In genomic region chr9:95283678-95284077, GRCh38 we compare ENCODE assay signal across 26 cellular contexts. TPM values are rescaled to one million over a fixed set of nuclear protein-coding genes. Genes with fewer than 3 reads are reported as not detected.
A peak's percentile ranks its signal among the peaks of the same experiment; 100 is the strongest.
DNase-seq lines count a peak whose midpoint lies in the region; ATAC-seq and TF ChIP-seq lines count a peak whose summit lies in the region.
"Had no signal": no experiment of that assay in that cellular context is flagged by ENCODE, and none has a peak within 500 bp of the region (broad histone marks: within the 10 kb centered on the region; RNA-seq: fewer than 3 reads in every experiment).

No MANE protein-coding gene starts in this region.

- H3K9me3 ChIP-seq in GM23248 (ENCODE audit: low read depth), result peaks cover 7% of the 10 kb centered on the region
- peaks cover 2% of the 10 kb centered on the region for H3K9me3 ChIP-seq in MG63
- peaks cover 0 to 19% of the 10 kb centered on the region in 2 donors for H3K9me3 ChIP-seq in left lung
- H3K9me3 ChIP-seq: neutrophil, prostate gland had no signal

- no peak overlapping the region for H3K4me2 ChIP-seq in GM23248 (ENCODE audit: unreplicated experiment)
- H3K4me2 ChIP-seq: BLaER1, GM23338 had no signal

- H3K9me3 Mint-ChIP-seq in nephron, result peaks cover 19% of the 10 kb centered on the region
- H3K9me3 Mint-ChIP-seq: activated CD4-positive, alpha-beta T cell treated with anti-CD3 and anti-CD28 coated beads, Interleukin-2, amount 10 ng/mL, durations not matched to agents 24 days and 14 days; GM23338 had no signal

- no peak for TF ChIP-seq CTCF in epithelial cell of esophagus (IDR thresholded peaks at IDR 0.05; ENCODE audit: insufficient read depth, low read depth, low read length, missing control alignments)
- TF ChIP-seq CTCF in nephron (IDR thresholded peaks at IDR 0.05; ENCODE audit: unreplicated experiment in 3 of 3), result no peak
- TF ChIP-seq CTCF in left lung (IDR thresholded peaks at IDR 0.05), result no peak

- no peaks in the 10 kb centered on the region for H3K27me3 Mint-ChIP-seq in nephron (ENCODE audit: low read depth)
- H3K27me3 Mint-ChIP-seq: naive B cell; stimulated activated naive B cell treated with anti-CD40 and anti-IgM and Interleukin-4, amounts not matched to agents 10 μg/mL and 1 μg/mL and 100 μg/mL, for 72 hours had no signal

- ATAC-seq in left lung, result no peak
- ATAC-seq: activated naive CD4-positive, alpha-beta T cell treated with anti-CD3 and anti-CD28 coated beads, Interleukin-2, amount 50 U/mL, for 72 hours; GM23338; stimulated activated naive B cell treated with anti-CD40 and anti-IgM and Interleukin-4, amounts not matched to agents 10 μg/mL and 1 μg/mL and 100 μg/mL, for 72 hours had no signal

- peaks cover 16% of the 10 kb centered on the region for H3K4me1 Mint-ChIP-seq in nephron
- H3K4me1 Mint-ChIP-seq: GM23338; naive B cell; stimulated activated naive B cell treated with anti-CD40 and anti-IgM and Interleukin-4, amounts not matched to agents 10 μg/mL and 1 μg/mL and 100 μg/mL, for 72 hours had no signal

- H3K36me3 ChIP-seq in GM23248 (ENCODE audit: low read depth) (no peaks in the 10 kb centered on the region), MG63 (no peaks in the 10 kb centered on the region; the same call in 1 of the 2 replicates), left lung (no peaks in the 10 kb centered on the region)
- H3K36me3 ChIP-seq: BLaER1, neutrophil, prostate gland, upper lobe of left lung had no signal

- 44 to 47% methylated on average over 2 of the region's 2 CpGs for WGBS in GM23248 (ENCODE audit: low coverage in 1 of 2, low lambda C conversion rate in 2 of 2, missing lambda C conversion rate in 2 of 2), 2 experiments

- peaks cover 14% of the 10 kb centered on the region; the same call in 1 of the 2 replicates for H3K79me2 ChIP-seq in GM23248 (ENCODE audit: insufficient read depth)

- no peak overlapping the region for H3K27ac ChIP-seq in GM23248
- no peak overlapping the region for H3K27ac ChIP-seq in left lung
- H3K27ac ChIP-seq: BLaER1, neutrophil, prostate gland, upper lobe of left lung had no signal

- intact Hi-C loops in left lung (cut with DNase I), result no loop called here

- H3K36me3 Mint-ChIP-seq in nephron (ENCODE audit: low read depth), result peaks cover 20% of the 10 kb centered on the region

- H4K20me1 ChIP-seq in GM23248 (ENCODE audit: insufficient read depth), result no peaks in the 10 kb centered on the region
- H4K20me1 ChIP-seq: BLaER1 had no signal

- H3K4me1 ChIP-seq in GM23248 (ENCODE audit: insufficient read depth) (peaks cover 8% of the 10 kb centered on the region; the same call in 1 of the 2 replicates), left lung (no peaks in the 10 kb centered on the region)
- H3K4me1 ChIP-seq: BLaER1, prostate gland had no signal

- H3K4me3 Mint-ChIP-seq in nephron, result no peak overlapping the region
- H3K4me3 Mint-ChIP-seq: activated CD4-positive, alpha-beta T cell treated with anti-CD3 and anti-CD28 coated beads, Interleukin-2, amount 10 ng/mL, durations not matched to agents 24 days and 14 days; GM23338; naive B cell; stimulated activated naive B cell treated with anti-CD40 and anti-IgM and Interleukin-4, amounts not matched to agents 10 μg/mL and 1 μg/mL and 100 μg/mL, for 72 hours had no signal

- in situ Hi-C loops in GM23248 (cut with MboI), result no loop called here

- H3K4me3 ChIP-seq in GM23248 (no peak overlapping the region), MG63 (peak overlapping the region; percentile 7; the same call in 1 of the 2 replicates), epithelial cell of esophagus (ENCODE audit: low read length) (no peak overlapping the region), left lung (no peak overlapping the region)
- H3K4me3 ChIP-seq: BLaER1, GM23338, prostate gland, upper lobe of left lung had no signal

- peak; percentile 15 for DNase-seq in GM23248
- DNase-seq in MG63, result no peak
- peak; percentile 17 for DNase-seq in epithelial cell of esophagus (ENCODE audit: low read depth)
- DNase-seq in NCI-H2171 treated with DMSO at 0.1 percent for 48 hours (lab: John Stamatoyannopoulos, UW), result no peak
- no peak for DNase-seq in LoVo (ENCODE audit: low spot score)
- no peak for DNase-seq in left lung
- DNase-seq in NCI-H446 (lab: John Stamatoyannopoulos, UW), result no peak
- DNase-seq: activated CD4-positive, alpha-beta T cell treated with anti-CD3 and anti-CD28 coated beads, Interleukin-2, amount 10 ng/mL, durations not matched to agents 24 days and 14 days; activated CD8-positive, alpha-beta memory T cell treated with anti-CD3 and anti-CD28 coated beads for 24 hours; amygdala; KG1; midbrain; MV-4-11; naive B cell; NCI-H146; NCI-H82; RPMI8226; stimulated activated naive B cell treated with anti-CD40 and anti-IgM and Interleukin-4, amounts not matched to agents 10 μg/mL and 1 μg/mL and 100 μg/mL, for 72 hours; T1000; upper lobe of left lung had no signal

- H3K9ac ChIP-seq in GM23248, result no peak overlapping the region
- H3K9ac ChIP-seq: BLaER1 had no signal

- no peaks in the 10 kb centered on the region for H3K9me2 ChIP-seq in GM23248 (ENCODE audit: insufficient read depth)

- H3K27ac Mint-ChIP-seq in nephron, result peak overlapping the region; percentile 89 to 93 (median 90)
- H3K27ac Mint-ChIP-seq: activated CD4-positive, alpha-beta T cell treated with anti-CD3 and anti-CD28 coated beads, Interleukin-2, amount 10 ng/mL, durations not matched to agents 24 days and 14 days; activated naive CD4-positive, alpha-beta T cell treated with anti-CD3 and anti-CD28 coated beads, Interleukin-2, amount 50 U/mL, for 72 hours; GM23338; naive B cell; stimulated activated naive B cell treated with anti-CD40 and anti-IgM and Interleukin-4, amounts not matched to agents 10 μg/mL and 1 μg/mL and 100 μg/mL, for 72 hours had no signal

- H3K27me3 ChIP-seq in GM23248 (replicated peaks; ENCODE audit: insufficient read depth) (no peaks in the 10 kb centered on the region), MG63 (no peaks in the 10 kb centered on the region), left lung (no peaks in the 10 kb centered on the region)
- H3K27me3 ChIP-seq: BLaER1, neutrophil, upper lobe of left lung had no signal

- H3F3A ChIP-seq in GM23248 (ENCODE audit: insufficient read depth), result no peaks in the 10 kb centered on the region

- H2AFZ ChIP-seq in GM23248, result 0 out of 2 replicates have a peak overlapping the region, but pooled peaks have one; percentile 9
- H2AFZ ChIP-seq: GM23338 had no signal

RNA-seq across cellular contexts. Expression of gene FANCC, which starts 33.8 kb away (rescaled TPM):
- total RNA-seq in GM23248 (2014; rRNA removed; shearing (Covaris generic)), result 1.5 and 5.0 TPM in 2 replicates
- polyA plus RNA-seq in GM23248 (2016; fragmentation: Nextera tagmentation; extraction: Ambion mirVana), result 5.3 and 5.6 TPM in 2 replicates
- 10.7 and 22.2 TPM in 2 replicates for total RNA-seq in MG63 (2014; rRNA removed; shearing (Covaris generic); ENCODE audit: low replicate concordance)
- 10 to 100 TPM; 11.5 to 17.4 TPM for total RNA-seq in left lung

Comparison
In these comparisons a context has a peak if more than half of its experiments do, and no peak if none do; other contexts are left out.
1. DNase-seq: peak in GM23248 (single experiment) and epithelial cell of esophagus (single experiment); none in MG63 (single experiment), NCI-H2171 treated with DMSO at 0.1 percent for 48 hours (single experiment), LoVo (single experiment), left lung (0 of 2) and NCI-H446 (0 of 2).